In the genomic region with DNA sequence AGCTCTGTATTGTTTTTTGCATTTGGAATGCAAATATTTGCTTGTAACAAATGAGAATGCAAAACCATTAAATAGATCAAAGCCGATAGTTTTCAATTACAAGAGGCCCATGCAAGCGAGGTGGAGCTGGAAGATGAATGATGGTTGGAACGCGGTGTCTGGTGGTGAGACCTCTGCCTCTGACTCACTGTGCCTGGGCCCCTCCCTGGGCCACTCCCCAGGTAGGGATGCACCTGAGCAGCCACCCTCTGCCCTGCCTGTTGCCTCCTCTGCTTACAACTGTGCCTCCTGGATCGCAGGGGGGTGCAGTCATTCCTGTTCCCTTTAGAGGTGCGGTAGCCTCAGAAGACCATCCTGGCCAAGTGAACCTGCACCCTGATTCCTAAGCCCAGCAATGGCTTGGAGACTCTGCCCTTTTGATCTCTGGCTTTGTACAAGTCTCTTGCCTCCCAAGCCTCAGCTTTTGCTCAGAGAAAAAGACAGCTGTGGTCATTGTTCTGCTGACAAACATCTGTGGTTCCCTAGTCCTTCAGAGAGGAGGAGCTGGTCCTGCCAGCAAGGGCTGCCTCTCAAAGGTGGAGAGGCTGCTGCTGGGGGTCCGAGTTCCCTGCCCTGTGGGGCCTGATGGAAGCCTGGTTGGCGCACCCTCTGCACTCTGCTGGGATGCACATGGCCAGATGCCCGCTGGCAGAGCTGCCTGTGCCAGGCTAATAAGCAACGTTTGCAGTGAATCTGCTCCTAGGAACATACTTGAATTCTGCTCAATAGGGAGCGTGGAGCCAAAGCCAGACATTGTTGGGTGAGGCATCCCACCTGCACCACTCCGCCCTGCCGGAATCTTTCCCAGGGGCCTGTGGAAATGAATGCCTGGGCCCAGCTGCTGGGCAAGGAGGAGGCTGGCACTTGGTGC, we compare ENCODE assay signal across 15 cellular contexts.
"Had no signal": no experiment of that assay in that cellular context is flagged by ENCODE, and none has a peak within 500 bp of the region (broad histone marks: within the 10 kb centered on the region; RNA-seq: fewer than 3 reads in every experiment).

No MANE protein-coding gene starts in this region.

- H3K9me3 ChIP-seq: thoracic aorta had no signal

- H3K36me3 Mint-ChIP-seq: naive B cell, T-cell had no signal

- H3K36me3 ChIP-seq: thoracic aorta had no signal

- ATAC-seq: activated CD8-positive, alpha-beta T cell treated with anti-CD3 and anti-CD28 coated beads for 36 hours; activated naive CD8-positive, alpha-beta T cell treated with anti-CD3 and anti-CD28 coated beads, Interleukin-2, amount 50 U/mL, for 24 hours; T-cell had no signal

- H3K27ac Mint-ChIP-seq: activated CD8-positive, alpha-beta T cell treated with anti-CD3 and anti-CD28 coated beads for 36 hours; activated naive CD8-positive, alpha-beta T cell treated with anti-CD3 and anti-CD28 coated beads, Interleukin-2, amount 50 U/mL, for 24 hours; activated T-helper 1 cell treated with anti-CD3 and anti-CD28 coated beads, Interleukin-12 subunit alpha, Interleukin-12 subunit beta, Interleukin-2, Interleukin-4 antibody, amounts not matched to agents 30 ng/mL and 10 ng/mL and 1 ng/mL, durations not matched to agents 14 hours and 24 hours and 36 hours; naive B cell; stimulated activated naive CD8-positive, alpha-beta T cell treated with anti-CD3 and anti-CD28 coated beads, Interleukin-15, Interleukin-2, amounts not matched to agents 100 ng/mL and 50 ng/mL, for 24 hours; T-cell had no signal

- DNase-seq: activated CD8-positive, alpha-beta memory T cell treated with anti-CD3 and anti-CD28 coated beads, Interleukin-2, amount 50 U/mL, for 48 hours; activated CD8-positive, alpha-beta T cell treated with anti-CD3 and anti-CD28 coated beads for 36 hours; activated naive CD4-positive, alpha-beta T cell treated with Interleukin-2 at 50 U/mL for 16 hours; activated naive CD8-positive, alpha-beta T cell treated with anti-CD3 and anti-CD28 coated beads, Interleukin-2, amount 50 U/mL, for 24 hours; central memory CD4-positive, alpha-beta T cell; effector CD8-positive, alpha-beta T cell; naive B cell; occipital lobe; stimulated activated CD4-positive, alpha-beta T cell treated with anti-CD3 and anti-CD28 coated beads, Interleukin-4, amount 100 ng/mL, for 24 hours; T-cell had no signal

- H3K4me3 Mint-ChIP-seq: activated CD8-positive, alpha-beta T cell treated with anti-CD3 and anti-CD28 coated beads for 36 hours; activated naive CD8-positive, alpha-beta T cell treated with anti-CD3 and anti-CD28 coated beads, Interleukin-2, amount 50 U/mL, for 24 hours; activated T-helper 1 cell treated with anti-CD3 and anti-CD28 coated beads, Interleukin-12 subunit alpha, Interleukin-12 subunit beta, Interleukin-2, Interleukin-4 antibody, amounts not matched to agents 30 ng/mL and 10 ng/mL and 1 ng/mL, durations not matched to agents 14 hours and 24 hours and 36 hours; naive B cell; stimulated activated naive CD8-positive, alpha-beta T cell treated with anti-CD3 and anti-CD28 coated beads, Interleukin-15, Interleukin-2, amounts not matched to agents 100 ng/mL and 50 ng/mL, for 24 hours; T-cell had no signal

- H3K4me1 Mint-ChIP-seq: activated naive CD8-positive, alpha-beta T cell treated with anti-CD3 and anti-CD28 coated beads, Interleukin-2, amount 50 U/mL, for 24 hours; T-cell had no signal

- H3K4me3 ChIP-seq: coronary artery, thoracic aorta had no signal

- H3K27ac ChIP-seq: coronary artery, thoracic aorta, VCaP had no signal

- H3K9me3 Mint-ChIP-seq: activated CD8-positive, alpha-beta T cell treated with anti-CD3 and anti-CD28 coated beads for 36 hours; activated naive CD8-positive, alpha-beta T cell treated with anti-CD3 and anti-CD28 coated beads, Interleukin-2, amount 50 U/mL, for 24 hours; activated T-helper 1 cell treated with anti-CD3 and anti-CD28 coated beads, Interleukin-12 subunit alpha, Interleukin-12 subunit beta, Interleukin-2, Interleukin-4 antibody, amounts not matched to agents 30 ng/mL and 10 ng/mL and 1 ng/mL, durations not matched to agents 14 hours and 24 hours and 36 hours; naive B cell; stimulated activated naive CD8-positive, alpha-beta T cell treated with anti-CD3 and anti-CD28 coated beads, Interleukin-15, Interleukin-2, amounts not matched to agents 100 ng/mL and 50 ng/mL, for 24 hours; T-cell had no signal
